Comparison of ENCODE assay signal across 15 cellular contexts in the genomic region with DNA sequence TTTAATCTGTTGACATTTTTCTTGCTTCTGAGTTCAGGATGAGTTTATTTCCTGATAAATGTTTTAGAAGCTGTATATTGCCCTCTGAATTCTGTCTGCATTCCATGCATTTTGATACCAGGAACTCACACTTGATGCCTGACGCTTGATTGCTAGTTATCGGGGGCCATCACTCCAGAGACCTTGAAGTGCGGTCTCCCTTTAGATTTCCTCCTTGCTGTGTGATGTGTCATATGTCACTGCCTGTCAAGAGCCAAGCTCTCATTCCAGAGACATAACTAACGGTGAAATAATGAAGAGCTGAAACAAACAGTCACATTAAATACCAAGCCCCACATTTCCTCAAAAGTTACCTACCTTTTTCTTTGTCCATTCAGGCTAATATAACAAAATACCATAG.
"Had no signal": no experiment of that assay in that cellular context is flagged by ENCODE, and none has a peak within 500 bp of the region (broad histone marks: within the 10 kb centered on the region; RNA-seq: fewer than 3 reads in every experiment).

No MANE protein-coding gene starts in this region.

- H3K9me3 ChIP-seq: body of pancreas, neutrophil, tibial artery had no signal

- H3K4me1 ChIP-seq: body of pancreas, tibial artery had no signal

- H3K9me3 Mint-ChIP-seq: activated naive CD4-positive, alpha-beta T cell treated with anti-CD3 and anti-CD28 coated beads, Interleukin-2, amount 10 ng/mL, durations not matched to agents 7 days and 5 days; naive thymus-derived CD4-positive, alpha-beta T cell; stimulated activated naive B cell treated with anti-CD40 and anti-IgM and Interleukin-4, amounts not matched to agents 10 μg/mL and 1 μg/mL and 100 μg/mL, for 72 hours had no signal

- H3K4me3 Mint-ChIP-seq: activated CD8-positive, alpha-beta memory T cell treated with anti-CD3 and anti-CD28 coated beads, Interleukin-2, amount 10 ng/mL, durations not matched to agents 7 days and 5 days; activated naive CD4-positive, alpha-beta T cell treated with anti-CD3 and anti-CD28 coated beads, Interleukin-2, amount 10 ng/mL, durations not matched to agents 7 days and 5 days; naive thymus-derived CD4-positive, alpha-beta T cell; stimulated activated naive B cell treated with anti-CD40 and anti-IgM and Interleukin-4, amounts not matched to agents 10 μg/mL and 1 μg/mL and 100 μg/mL, for 72 hours had no signal

- H3K27me3 Mint-ChIP-seq: activated CD8-positive, alpha-beta memory T cell treated with anti-CD3 and anti-CD28 coated beads, Interleukin-2, amount 10 ng/mL, durations not matched to agents 7 days and 5 days; activated naive CD4-positive, alpha-beta T cell treated with anti-CD3 and anti-CD28 coated beads, Interleukin-2, amount 10 ng/mL, durations not matched to agents 7 days and 5 days; naive thymus-derived CD4-positive, alpha-beta T cell; stimulated activated naive B cell treated with anti-CD40 and anti-IgM and Interleukin-4, amounts not matched to agents 10 μg/mL and 1 μg/mL and 100 μg/mL, for 72 hours had no signal

- H3K27ac Mint-ChIP-seq: activated CD8-positive, alpha-beta memory T cell treated with anti-CD3 and anti-CD28 coated beads, Interleukin-2, amount 10 ng/mL, durations not matched to agents 7 days and 5 days; activated naive CD4-positive, alpha-beta T cell treated with anti-CD3 and anti-CD28 coated beads, Interleukin-2, amount 10 ng/mL, durations not matched to agents 7 days and 5 days; naive thymus-derived CD4-positive, alpha-beta T cell; stimulated activated naive B cell treated with anti-CD40 and anti-IgM and Interleukin-4, amounts not matched to agents 10 μg/mL and 1 μg/mL and 100 μg/mL, for 72 hours had no signal

- H3K4me1 Mint-ChIP-seq: activated CD8-positive, alpha-beta memory T cell treated with anti-CD3 and anti-CD28 coated beads, Interleukin-2, amount 10 ng/mL, durations not matched to agents 7 days and 5 days; activated naive CD4-positive, alpha-beta T cell treated with anti-CD3 and anti-CD28 coated beads, Interleukin-2, amount 10 ng/mL, durations not matched to agents 7 days and 5 days; stimulated activated naive B cell treated with anti-CD40 and anti-IgM and Interleukin-4, amounts not matched to agents 10 μg/mL and 1 μg/mL and 100 μg/mL, for 72 hours had no signal

- DNase-seq: activated CD4-positive, alpha-beta T cell treated with anti-CD3 and anti-CD28 coated beads, Interleukin-2, amount 50 U/mL, for 48 hours; activated CD4-positive, CD25-positive, alpha-beta regulatory T cell treated with anti-CD3 and anti-CD28 coated beads, Interleukin-2, amount 50 U/mL, for 72 hours; activated CD8-positive, alpha-beta memory T cell treated with anti-CD3 and anti-CD28 coated beads, Interleukin-2, amount 10 ng/mL, durations not matched to agents 7 days and 5 days; activated naive CD4-positive, alpha-beta T cell treated with anti-CD3 and anti-CD28 coated beads, Interleukin-2, amount 10 ng/mL, durations not matched to agents 7 days and 5 days; activated T-cell treated with anti-CD3 and anti-CD28 coated beads, Interleukin-2, amount 50 U/mL, for 1 hour; body of pancreas; effector CD8-positive, alpha-beta T cell; foreskin melanocyte; kidney glomerular epithelial cell; naive thymus-derived CD4-positive, alpha-beta T cell; retina; stimulated activated CD4-positive, alpha-beta T cell treated with anti-CD3 and anti-CD28 coated beads, Interleukin-2, amount 100 ng/mL, for 48 hours; stimulated activated naive B cell treated with anti-CD40 and anti-IgM and Interleukin-4, amounts not matched to agents 10 μg/mL and 1 μg/mL and 100 μg/mL, for 72 hours; tibial artery had no signal

- H3K36me3 ChIP-seq: neutrophil, tibial artery had no signal

- H3K4me3 ChIP-seq: body of pancreas, tibial artery had no signal

- H3K27ac ChIP-seq: body of pancreas, neutrophil, tibial artery had no signal

- ATAC-seq: activated CD8-positive, alpha-beta memory T cell treated with anti-CD3 and anti-CD28 coated beads, Interleukin-2, amount 10 ng/mL, durations not matched to agents 7 days and 5 days; body of pancreas; naive thymus-derived CD4-positive, alpha-beta T cell; stimulated activated naive B cell treated with anti-CD40 and anti-IgM and Interleukin-4, amounts not matched to agents 10 μg/mL and 1 μg/mL and 100 μg/mL, for 72 hours had no signal

- H3K36me3 Mint-ChIP-seq: activated CD8-positive, alpha-beta memory T cell treated with anti-CD3 and anti-CD28 coated beads, Interleukin-2, amount 10 ng/mL, durations not matched to agents 7 days and 5 days; activated naive CD4-positive, alpha-beta T cell treated with anti-CD3 and anti-CD28 coated beads, Interleukin-2, amount 10 ng/mL, durations not matched to agents 7 days and 5 days; naive thymus-derived CD4-positive, alpha-beta T cell; stimulated activated naive B cell treated with anti-CD40 and anti-IgM and Interleukin-4, amounts not matched to agents 10 μg/mL and 1 μg/mL and 100 μg/mL, for 72 hours had no signal

- H3K27me3 ChIP-seq: body of pancreas, neutrophil, tibial artery had no signal
